Comparison of ENCODE assay signal across 27 cellular contexts in genomic region chr2:214896287-214896686, GRCh38.
"Had no signal": no experiment of that assay in that cellular context is flagged by ENCODE, and none has a peak within 500 bp of the region (broad histone marks: within the 10 kb centered on the region; RNA-seq: fewer than 3 reads in every experiment).

No MANE protein-coding gene starts in this region.

- H3K27me3 ChIP-seq: adrenal gland, Peyer's patch, SJCRH30 had no signal

- H3K9me3 ChIP-seq: adrenal gland, Peyer's patch, SJCRH30, SK-N-SH had no signal

- H3K9ac ChIP-seq: SK-N-SH had no signal

- H3K4me3 ChIP-seq: adrenal gland, Peyer's patch, SJCRH30 had no signal

- H3K4me2 ChIP-seq: SK-N-SH had no signal

- ATAC-seq: activated CD4-positive, CD25-positive, alpha-beta regulatory T cell treated with anti-CD3 and anti-CD28 coated beads, Interleukin-2, amount 50 U/mL, for 24 hours; activated CD8-positive, alpha-beta T cell treated with anti-CD3 and anti-CD28 coated beads, Interleukin-2, amount 10 ng/mL, durations not matched to agents 7 days and 5 days had no signal

- DNase-seq: activated CD4-positive, alpha-beta T cell treated with anti-CD3 and anti-CD28 coated beads for 4 hours; activated CD8-positive, alpha-beta memory T cell treated with anti-CD3 and anti-CD28 coated beads, Interleukin-2, amount 50 U/mL, for 48 hours; activated CD8-positive, alpha-beta T cell treated with anti-CD3 and anti-CD28 coated beads, Interleukin-2, amount 10 ng/mL, durations not matched to agents 7 days and 5 days; activated naive CD4-positive, alpha-beta T cell treated with anti-CD3 and anti-CD28 coated beads, Interleukin-2, amount 50 U/mL, for 16 hours; activated naive CD8-positive, alpha-beta T cell treated with anti-CD3 and anti-CD28 coated beads, Interleukin-2, amount 10 ng/mL, durations not matched to agents 7 days and 5 days; activated T-cell treated with anti-CD3 and anti-CD28 coated beads, Interleukin-2, amount 50 U/mL, for 1 hour; adrenal gland; anterior cingulate cortex; caudate nucleus; Kasumi-1; KBM-7; NCI-H1092; NCI-H1417; NCI-H1930; NCI-H2171; NCI-H2227 treated with DMSO at 0.1 percent for 48 hours; NCI-H446 treated with DMSO at 0.1 percent for 48 hours; NCI-H524 treated with DMSO at 0.1 percent for 48 hours; NK-92 treated with Interleukin-12 subunit alpha and Interleukin-12 subunit beta, amount 100 ng/mL, for 24 hours; OCI-M1; Peyer's patch; Right ventricle myocardium superior; SJCRH30; SK-N-SH; T-helper 1 cell had no signal

- H3K27ac ChIP-seq: adrenal gland, Peyer's patch, RWPE1, SJCRH30 had no signal

- H3K36me3 ChIP-seq: adrenal gland, Peyer's patch, SJCRH30 had no signal

- H3K4me1 ChIP-seq: adrenal gland, Peyer's patch, SJCRH30 had no signal
